ENCODE assay signal across 18 cellular contexts in the genomic region with DNA sequence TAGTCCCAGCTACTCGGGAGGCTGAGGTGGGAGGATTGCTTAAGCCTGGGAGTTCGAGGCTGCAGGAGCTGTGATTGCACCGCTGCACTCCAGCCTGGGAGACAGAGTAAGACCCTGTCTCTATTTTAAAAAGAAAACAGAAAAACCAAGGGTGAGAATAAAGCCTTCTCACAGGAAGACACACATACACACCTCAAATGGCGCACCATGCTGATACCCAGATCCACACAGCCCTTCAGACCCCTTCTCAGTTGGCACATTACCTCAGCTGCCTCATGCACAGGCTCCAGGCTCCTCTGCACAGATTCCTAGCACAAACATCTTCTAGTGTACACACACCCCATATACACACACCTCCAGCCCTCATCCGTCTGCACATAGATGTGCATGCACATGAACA. TPM values are rescaled to one million over a fixed set of nuclear protein-coding genes. Genes with fewer than 3 reads are reported as not detected.
"Had no signal": no experiment of that assay in that cellular context is flagged by ENCODE, and none has a peak within 500 bp of the region (broad histone marks: within the 10 kb centered on the region; RNA-seq: fewer than 3 reads in every experiment).

No MANE protein-coding gene starts in this region.

- DNase-seq: activated CD4-positive, alpha-beta T cell treated with anti-CD3 and anti-CD28 coated beads for 48 hours; activated CD8-positive, alpha-beta memory T cell treated with anti-CD3 and anti-CD28 coated beads, Interleukin-2, amount 50 U/mL, for 48 hours; activated CD8-positive, alpha-beta T cell treated with anti-CD3 and anti-CD28 coated beads, Interleukin-2, amount 10 ng/mL, durations not matched to agents 7 days and 5 days; adrenal gland; dorsolateral prefrontal cortex; head of caudate nucleus; mesenchymal stem cell; nephron progenitor cell; stimulated activated CD4-positive, alpha-beta T cell treated with anti-CD3 and anti-CD28 coated beads, Interleukin-2, amount 100 ng/mL, for 48 hours; stimulated activated naive CD8-positive, alpha-beta T cell treated with anti-CD3 and anti-CD28 coated beads, Interleukin-15, amount 100 ng/mL, for 72 hours; uterus; WERI-Rb-1 had no signal

- H3K9me3 Mint-ChIP-seq: brain; nephron progenitor cell; stimulated activated naive CD8-positive, alpha-beta T cell treated with anti-CD3 and anti-CD28 coated beads, Interleukin-15, amount 100 ng/mL, for 72 hours had no signal

- H3K36me3 Mint-ChIP-seq: brain had no signal

- H3K4me3 Mint-ChIP-seq: activated CD8-positive, alpha-beta T cell treated with anti-CD3 and anti-CD28 coated beads, Interleukin-2, amount 10 ng/mL, durations not matched to agents 7 days and 5 days; brain; nephron progenitor cell; stimulated activated naive CD8-positive, alpha-beta T cell treated with anti-CD3 and anti-CD28 coated beads, Interleukin-15, amount 100 ng/mL, for 72 hours had no signal

- H3K4me1 ChIP-seq: pancreas, uterus had no signal

- H3K27ac ChIP-seq: esophagus muscularis mucosa, pancreas, thoracic aorta, WERI-Rb-1 had no signal

- H3K27me3 Mint-ChIP-seq: stimulated activated naive CD8-positive, alpha-beta T cell treated with anti-CD3 and anti-CD28 coated beads, Interleukin-15, amount 100 ng/mL, for 72 hours had no signal

- H3K36me3 ChIP-seq: adrenal gland, esophagus muscularis mucosa, pancreas, thoracic aorta, uterus, WERI-Rb-1 had no signal

- H3K4me3 ChIP-seq: adrenal gland, dorsolateral prefrontal cortex, esophagus muscularis mucosa, pancreas, thoracic aorta, uterus had no signal

- H3K9me3 ChIP-seq: adrenal gland, esophagus muscularis mucosa, pancreas, thoracic aorta, uterus had no signal

- H3K27me3 ChIP-seq: adrenal gland, dorsolateral prefrontal cortex, pancreas, uterus had no signal

- FAIRE-seq: endometrium, pancreas had no signal

- H3K27ac Mint-ChIP-seq: nephron progenitor cell had no signal

RNA-seq across cellular contexts. Expression of gene FGR, which starts 7.9 kb away (rescaled TPM):
- total RNA-seq: fibroblast of villous mesenchyme had no signal
